ENCODE assay signal across 8 cellular contexts in genomic region chr14:67674480-67675218, GRCh38. TPM values are rescaled to one million over a fixed set of nuclear protein-coding genes. Genes with fewer than 3 reads are reported as not detected.
A peak's percentile ranks its signal among the peaks of the same experiment; 100 is the strongest.
DNase-seq lines count a peak whose midpoint lies in the region; ATAC-seq, FAIRE-seq and TF ChIP-seq lines count a peak whose summit lies in the region.

TSS of gene VTI1B (minus strand) at chr14:67674632. CDS start at chr14:67674489, 143 bp downstream.

- POLR2A ChIA-PET in BJ (lab: Charles Lee), result no interaction called here

- peak; percentile 88 for ATAC-seq in HG03439 (IDR thresholded peaks at IDR 0.05; ENCODE audit: unreplicated experiment)
- peak; percentile 91 for ATAC-seq in left colon

- H3K4me3 ChIP-seq in BJ (ENCODE audit: low read depth, low read length), result peak within 1 kb of the TSS; percentile 97

- H3K27me3 ChIP-seq in BJ (ENCODE audit: control insufficient read depth, insufficient read depth, low read length), result no peaks in the 10 kb centered on the region

- DNase-seq in BJ (ENCODE audit: low read depth), result no peak
- DNase-seq in GM19239 (ENCODE audit: insufficient read length, low spot score), result peak; percentile 74
- peak; percentile 71 for DNase-seq in NCI-H510A treated with DMSO at 0.1 percent for 48 hours (lab: John Stamatoyannopoulos, UW)
- DNase-seq in activated CD4-positive, alpha-beta T cell treated with anti-CD3 and anti-CD28 coated beads for 48 hours, result peak; percentile 81
- DNase-seq in left colon, result peak; percentile 73 to 86
- peak; percentile 75 for DNase-seq in stimulated activated CD4-positive, alpha-beta T cell treated with anti-CD3 and anti-CD28 coated beads, Interleukin-1b, Interleukin-23, amount 100 ng/mL, for 48 hours

- intact Hi-C loops in left colon (cut with DNase I, micrococcal nuclease), result no loop called here

- peak; percentile 47 for TF ChIP-seq CTCF in BJ (IDR thresholded peaks at IDR 0.05; ENCODE audit: insufficient read depth, low read depth, low read length)

- peaks cover 2% of the 10 kb centered on the region for H3K36me3 ChIP-seq in BJ (ENCODE audit: control insufficient read depth, insufficient read depth, low read length)

- CTCF ChIA-PET in BJ (lab: Yijun Ruan, JAX), result interaction anchor here (0.6 to 2.1 kb wide), 4 partner anchors 8 to 30 kb away, joined by 3 to 11 read pairs (median 4); no protein-coding TSS in a partner anchor

- peak within 1 kb of the TSS; percentile 99 for H3K27ac ChIP-seq in cingulate gyrus (ENCODE audit: low read depth, low read length)

- FAIRE-seq in GM19239 (lab: Jason Lieb, UNC), result peak; percentile 66

RNA-seq across cellular contexts. Expression of gene VTI1B, which starts in this region (rescaled TPM):
- 66.2 and 94.0 TPM in 2 replicates for polyA plus RNA-seq in BJ (2011; rRNA removed)
- polyA minus RNA-seq in BJ (2011; rRNA and poly(A)+ RNA removed), result 33.1 and 38.9 TPM in 2 replicates
- total RNA-seq in left colon, result 100 to 1,000 TPM; 120 to 135 TPM
